ENCODE assay signal across 13 cellular contexts in the genomic region with DNA sequence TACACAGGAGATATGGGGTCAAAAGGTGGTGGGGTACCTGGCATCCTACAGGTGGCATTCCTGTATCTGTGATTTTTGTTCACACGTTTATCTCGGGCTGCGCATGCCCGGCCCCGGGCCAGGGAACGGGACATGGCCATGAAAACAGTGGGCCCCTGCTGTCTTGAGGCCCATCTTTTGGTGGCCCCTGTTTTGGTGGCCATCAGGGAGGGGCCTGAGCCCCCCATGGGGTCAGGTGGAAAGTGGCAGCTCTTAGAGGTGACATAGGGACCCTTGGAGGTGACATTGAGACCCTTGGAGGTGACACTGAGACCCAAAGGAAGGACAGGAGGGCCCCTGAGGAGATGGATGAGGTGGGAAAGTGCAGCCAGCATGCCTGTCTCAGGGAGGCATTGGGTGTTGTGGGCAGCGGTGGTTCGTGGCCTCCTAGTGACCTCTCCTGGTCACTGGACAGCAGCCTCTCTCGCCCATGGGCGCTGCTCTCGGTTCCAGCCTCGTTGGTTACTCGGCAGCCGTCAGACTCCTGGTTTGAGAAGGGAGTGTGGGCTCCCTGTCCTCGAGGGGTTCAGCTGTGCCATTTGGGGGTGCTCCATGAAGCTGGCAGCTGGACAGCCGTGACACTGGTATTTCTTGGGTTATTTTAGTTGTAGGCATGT. TPM values are rescaled to one million over a fixed set of nuclear protein-coding genes. Genes with fewer than 3 reads are reported as not detected.
DNase-seq lines count a peak whose midpoint lies in the region; ATAC-seq, FAIRE-seq and TF ChIP-seq lines count a peak whose summit lies in the region.
"Had no signal": no experiment of that assay in that cellular context is flagged by ENCODE, and none has a peak within 500 bp of the region (broad histone marks: within the 10 kb centered on the region; RNA-seq: fewer than 3 reads in every experiment).

No MANE protein-coding gene starts in this region.

- H3K4me3 ChIP-seq in BJ (ENCODE audit: low read depth, low read length) (no peak overlapping the region), osteoblast (ENCODE audit: insufficient read depth, low read length) (no peak overlapping the region), spleen (no peak overlapping the region)
- H3K4me3 ChIP-seq: HAP-1 had no signal

- H2AFZ ChIP-seq in osteoblast (ENCODE audit: low read length): no peak overlapping the region

- peaks cover 74% of the 10 kb centered on the region for H4K20me1 ChIP-seq in osteoblast (ENCODE audit: insufficient read depth, low read length)

- H3K27me3 ChIP-seq in BJ (ENCODE audit: control insufficient read depth, insufficient read depth, low read length): no peaks in the 10 kb centered on the region
- no peaks in the 10 kb centered on the region for H3K27me3 ChIP-seq in osteoblast (ENCODE audit: insufficient read depth, low read length)
- no peaks in the 10 kb centered on the region for H3K27me3 ChIP-seq in spleen (replicated peaks in 1 of 7)

- peaks cover 44% of the 10 kb centered on the region for H3K79me2 ChIP-seq in osteoblast (ENCODE audit: insufficient read depth, low read length)

- H3K27ac ChIP-seq in osteoblast (ENCODE audit: low read depth, low read length) (no peak overlapping the region), spleen (no peak overlapping the region)

- H3K9me3 ChIP-seq in osteoblast (ENCODE audit: low read depth, low read length): no peaks in the 10 kb centered on the region
- no peaks in the 10 kb centered on the region for H3K9me3 ChIP-seq in spleen
- H3K9me3 ChIP-seq: Caco-2, HAP-1 had no signal

- CTCF ChIA-PET in BJ (lab: Yijun Ruan, JAX): no interaction called here

- H3K4me1 ChIP-seq in osteoblast (ENCODE audit: insufficient read depth, low read length) (peaks cover 20% of the 10 kb centered on the region), spleen (peaks cover 24 to 81% (median 60%) of the 10 kb centered on the region in 6 donors)
- H3K4me1 ChIP-seq: HAP-1 had no signal

- FAIRE-seq in RCC 7860 (lab: Jason Lieb, UNC): no peak
- FAIRE-seq: endometrium, TTC549 had no signal

- no peak for ATAC-seq in HG03378 (IDR thresholded peaks at IDR 0.05; ENCODE audit: unreplicated experiment)

- POLR2A ChIA-PET in BJ (lab: Charles Lee): no interaction called here

- TF ChIP-seq CTCF in BJ (IDR thresholded peaks at IDR 0.05; ENCODE audit: insufficient read depth, low read depth, low read length): 0 out of 2 replicates have a peak, but pooled peaks have one; percentile 5
- TF ChIP-seq CTCF in osteoblast (IDR thresholded peaks at IDR 0.05; ENCODE audit: extremely low read depth, low read depth, low read length): peak; percentile 37
- TF ChIP-seq CTCF in spleen (IDR thresholded peaks at IDR 0.05 in 8 of 11, conservative IDR thresholded peaks at IDR 0.05 in 3 of 11): peak in 3 of 11 experiments; percentile 13 to 24 (median 14)

- 78 to 91% (median 81%) methylated on average over 14 to 16 of the region's 16 CpGs for WGBS in spleen, 5 donors

- intact Hi-C loops in spleen (cut with DNase I; ENCODE audit: low total_unique reads): no loop called here

- no peak for TF ChIP-seq POLR2A in spleen (IDR thresholded peaks at IDR 0.05)

- H3K36me3 ChIP-seq in BJ (ENCODE audit: control insufficient read depth, insufficient read depth, low read length): peaks cover 3% of the 10 kb centered on the region; the same call in 1 of the 2 replicates
- H3K36me3 ChIP-seq in osteoblast (ENCODE audit: insufficient read depth, low read length): no peaks in the 10 kb centered on the region
- H3K36me3 ChIP-seq in spleen: peaks cover 0 to 5% (median 0%) of the 10 kb centered on the region in 6 donors
- H3K36me3 ChIP-seq: HAP-1 had no signal

- DNase-seq in BJ (ENCODE audit: low read depth) (no peak), RCC 7860 (ENCODE audit: low spot score) (peak; percentile 34), glomerular visceral epithelial cell (ENCODE audit: extremely low spot score) (peak; percentile 17), osteoblast (ENCODE audit: insufficient read length, low spot score, missing footprints) (no peak), dermis blood vessel endothelial cell (no peak), spleen (no peak), LoVo (ENCODE audit: low spot score) (no peak)
- DNase-seq: NCI-H526 had no signal

- no peak overlapping the region for H3K4me2 ChIP-seq in osteoblast (ENCODE audit: insufficient read depth, low read length)

RNA-seq across cellular contexts. Expression of a gene that starts 39.9 kb away (rescaled TPM):
- polyA plus RNA-seq in BJ (2011; rRNA removed) (59.1 and 60.1 TPM in 2 replicates), spleen (10 to 100 TPM; 11.1 to 16.5 (median 11.7) TPM)
- 46.3 and 61.1 TPM in 2 replicates for polyA minus RNA-seq in BJ (2011; rRNA and poly(A)+ RNA removed)
- total RNA-seq in osteoblast (20.9 and 22.8 TPM in 2 replicates), dermis blood vessel endothelial cell (24.1 and 32.8 TPM in 2 replicates), spleen (10 to 100 TPM; 24.7 to 41.3 (median 33.7) TPM)

Comparison
In these comparisons a context has a peak if more than half of its experiments do, and no peak if none do; other contexts are left out.
1. DNase-seq: peak in RCC 7860 (single experiment) and glomerular visceral epithelial cell (single experiment); none in BJ (single experiment), osteoblast (single experiment), dermis blood vessel endothelial cell (single experiment), spleen (single experiment) and LoVo (single experiment).